In genomic region chr3:133540896-133541674, GRCh38 we compare ENCODE assay signal across 11 cellular contexts. TPM values are rescaled to one million over a fixed set of nuclear protein-coding genes. Genes with fewer than 3 reads are reported as not detected.
DNase-seq lines count a peak whose midpoint lies in the region; ATAC-seq and TF ChIP-seq lines count a peak whose summit lies in the region.
"Had no signal": no experiment of that assay in that cellular context is flagged by ENCODE, and none has a peak within 500 bp of the region (broad histone marks: within the 10 kb centered on the region; RNA-seq: fewer than 3 reads in every experiment).

No MANE protein-coding gene starts in this region.

- H3K4ac ChIP-seq in mesendoderm (ENCODE audit: low read depth, low read length): no peak overlapping the region

- H3K27ac ChIP-seq in right cardiac atrium (ENCODE audit: low read length): no peak overlapping the region
- H3K27ac ChIP-seq in right atrium auricular region: no peak overlapping the region
- no peak overlapping the region for H3K27ac ChIP-seq in mesendoderm (ENCODE audit: low read depth, low read length)
- H3K27ac ChIP-seq: parathyroid adenoma had no signal

- ATAC-seq in right cardiac atrium: peak; percentile 24 to 41

- no peak overlapping the region for H2BK5ac ChIP-seq in mesendoderm (ENCODE audit: low read length)

- H3K9me3 ChIP-seq in right cardiac atrium (ENCODE audit: control insufficient read depth, low read length) (no peaks in the 10 kb centered on the region), right atrium auricular region (no peaks in the 10 kb centered on the region)

- no peak overlapping the region for H4K8ac ChIP-seq in mesendoderm (ENCODE audit: low read depth, low read length)

- WGBS in right cardiac atrium: 63% methylated on average over 2 of the region's 2 CpGs
- no CpG with 5 or more reads among the region's 2 CpGs for WGBS in mesendoderm (ENCODE audit: extremely low coverage, insufficient coverage, low lambda C conversion rate)

- no peak overlapping the region for H3K18ac ChIP-seq in mesendoderm (ENCODE audit: low read length)

- H3K79me2 ChIP-seq in mesendoderm (ENCODE audit: control insufficient read depth, insufficient read depth, low read length): no peaks in the 10 kb centered on the region
- H3K79me2 ChIP-seq: parathyroid adenoma had no signal

- no peak overlapping the region for H2BK15ac ChIP-seq in mesendoderm (replicated peaks; ENCODE audit: low read depth)

- no peak overlapping the region for H3K9ac ChIP-seq in mesendoderm (ENCODE audit: low read length)
- H3K9ac ChIP-seq: parathyroid adenoma had no signal

- intact Hi-C loops in right cardiac atrium (cut with DNase I): no loop called here

- H3K56ac ChIP-seq in mesendoderm (ENCODE audit: low read length): no peak overlapping the region

- H2AK5ac ChIP-seq in mesendoderm (ENCODE audit: low read length): no peak overlapping the region

- DNase-seq in right cardiac atrium (no peak), right atrium auricular region (ENCODE audit: low spot score) (no peak), LoVo (ENCODE audit: low spot score) (peak; percentile 87), epithelial cell of esophagus (ENCODE audit: low read depth) (peak; percentile 52), mesendoderm (no peak), NCI-H1092 treated with DMSO at 0.1 percent for 48 hours (lab: John Stamatoyannopoulos, UW) (no peak)
- DNase-seq in stimulated activated CD4-positive, alpha-beta T cell treated with anti-CD3 and anti-CD28 coated beads, Interleukin-4, amount 100 ng/mL, for 24 hours: no peak
- no peak for DNase-seq in stimulated activated CD4-positive, alpha-beta T cell treated with anti-CD3 and anti-CD28 coated beads, Interleukin-1b, Interleukin-23, amount 100 ng/mL, for 48 hours
- DNase-seq: activated naive CD8-positive, alpha-beta T cell treated with anti-CD3 and anti-CD28 coated beads, Interleukin-2, amount 10 ng/mL, durations not matched to agents 7 days and 5 days; CD4-positive, CD25-positive, alpha-beta regulatory T cell had no signal

- no peaks in the 10 kb centered on the region for H3K27me3 ChIP-seq in right cardiac atrium (ENCODE audit: control insufficient read depth, insufficient read depth)
- no peaks in the 10 kb centered on the region for H3K27me3 ChIP-seq in right atrium auricular region
- no peaks in the 10 kb centered on the region for H3K27me3 ChIP-seq in mesendoderm (ENCODE audit: insufficient read depth, low read length, poor library complexity)

- no peak overlapping the region for H3K4me2 ChIP-seq in mesendoderm (ENCODE audit: low read length)

- TF ChIP-seq CTCF in right atrium auricular region (IDR thresholded peaks at IDR 0.05) (no peak), epithelial cell of esophagus (IDR thresholded peaks at IDR 0.05; ENCODE audit: insufficient read depth, low read depth, low read length, missing control alignments) (no peak)

- no peak overlapping the region for H3K4me3 ChIP-seq in right cardiac atrium (ENCODE audit: low read length)
- H3K4me3 ChIP-seq in right atrium auricular region: no peak overlapping the region
- H3K4me3 ChIP-seq in epithelial cell of esophagus (ENCODE audit: low read length): no peak overlapping the region
- H3K4me3 ChIP-seq in mesendoderm (ENCODE audit: low read length): no peak overlapping the region

- no peaks in the 10 kb centered on the region for H3K4me1 ChIP-seq in right cardiac atrium (ENCODE audit: control insufficient read depth, insufficient read depth, low read length)
- peaks cover 0 to 7% of the 10 kb centered on the region in 2 donors for H3K4me1 ChIP-seq in right atrium auricular region
- no peaks in the 10 kb centered on the region for H3K4me1 ChIP-seq in mesendoderm (ENCODE audit: control insufficient read depth, low read depth, low read length)

- no peak overlapping the region for H3K23ac ChIP-seq in mesendoderm (ENCODE audit: low read length)

- H4K5ac ChIP-seq in mesendoderm (ENCODE audit: low read length): no peak overlapping the region

- H3K36me3 ChIP-seq in right atrium auricular region (no peaks in the 10 kb centered on the region), mesendoderm (ENCODE audit: control insufficient read depth, insufficient read depth, low read length) (no peaks in the 10 kb centered on the region)

- H3K79me1 ChIP-seq in mesendoderm (ENCODE audit: low read length): no peaks in the 10 kb centered on the region

- H2BK120ac ChIP-seq in mesendoderm (ENCODE audit: low read depth, low read length): no peak overlapping the region

RNA-seq across cellular contexts. Expression of gene CDV3, which starts 32.4 kb away (rescaled TPM):
- 100 to 1,000 TPM; 107 to 145 (median 125) TPM for total RNA-seq in right cardiac atrium
- polyA plus RNA-seq in right cardiac atrium: 40.2 TPM
- 100 to 1,000 TPM; 108 to 122 TPM for total RNA-seq in right atrium auricular region
- polyA plus RNA-seq in mesendoderm (2013, experiment 1 of 2): 126 TPM
- polyA plus RNA-seq in mesendoderm (2013, experiment 2 of 2): 124 TPM

Comparison
In these comparisons a context has a peak if more than half of its experiments do, and no peak if none do; other contexts are left out.
1. DNase-seq: peak in LoVo (single experiment) and epithelial cell of esophagus (single experiment); none in right cardiac atrium (0 of 3), right atrium auricular region (single experiment), stimulated activated CD4-positive, alpha-beta T cell treated with anti-CD3 and anti-CD28 coated beads, Interleukin-4, amount 100 ng/mL, for 24 hours (single experiment), mesendoderm (single experiment), stimulated activated CD4-positive, alpha-beta T cell treated with anti-CD3 and anti-CD28 coated beads, Interleukin-1b, Interleukin-23, amount 100 ng/mL, for 48 hours (single experiment) and NCI-H1092 treated with DMSO at 0.1 percent for 48 hours (single experiment).